In the genomic region with DNA sequence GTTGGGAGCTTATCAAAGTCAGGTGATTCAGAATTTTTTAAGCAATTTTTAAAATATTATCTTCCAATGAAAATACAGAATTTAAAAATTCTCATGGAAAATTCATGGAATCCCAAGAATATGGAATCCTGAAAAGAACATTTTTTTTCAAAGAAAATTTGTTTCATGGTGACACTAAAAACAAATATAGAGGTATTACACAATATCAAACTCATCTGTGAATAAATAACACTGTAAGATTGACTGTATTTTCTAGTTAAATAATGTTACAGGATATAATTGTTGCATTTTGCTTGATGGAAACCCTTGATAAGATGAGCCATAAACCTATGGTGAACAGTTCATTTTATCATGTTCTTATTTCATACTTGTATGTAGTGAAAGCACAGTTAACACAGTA, we compare ENCODE assay signal across 23 cellular contexts. TPM values are rescaled to one million over a fixed set of nuclear protein-coding genes. Genes with fewer than 3 reads are reported as not detected.
DNase-seq lines count a peak whose midpoint lies in the region; ATAC-seq, FAIRE-seq and TF ChIP-seq lines count a peak whose summit lies in the region.
"Had no signal": no experiment of that assay in that cellular context is flagged by ENCODE, and none has a peak within 500 bp of the region (broad histone marks: within the 10 kb centered on the region; RNA-seq: fewer than 3 reads in every experiment).

No MANE protein-coding gene starts in this region.

- peaks cover 0 to 2% of the 10 kb centered on the region in 2 experiments; a peak in 1 of 4 replicates for H3K79me1 ChIP-seq in IMR-90 (ENCODE audit: low read depth in 1 of 2, low read length in 2 of 2)

- no peaks in the 10 kb centered on the region for H3K9me1 ChIP-seq in IMR-90 (ENCODE audit: insufficient read depth, low read length)

- DNase-seq in HepG2 (ENCODE audit: low spot score): no peak
- DNase-seq in right lobe of liver: no peak
- no peak for DNase-seq in IMR-90
- DNase-seq in frontal cortex (ENCODE audit: low spot score in 2 of 2): no peak
- DNase-seq in DMS153 (lab: John Stamatoyannopoulos, UW): no peak
- DNase-seq in ecto neural progenitor cell (ENCODE audit: low spot score): no peak
- no peak for DNase-seq in kidney tubule cell (ENCODE audit: low spot score)
- DNase-seq: ACHN; AML-193; Caco-2; Calu3; CD4-positive, alpha-beta T cell; CD8-positive, alpha-beta T cell; DMS53; DMS79; DND-41; EL; GF-D8 had no signal

- no peaks in the 10 kb centered on the region for H3K9me3 ChIP-seq in HepG2 (ENCODE audit: low read length)
- no peaks in the 10 kb centered on the region for H3K9me3 ChIP-seq in right lobe of liver
- no peaks in the 10 kb centered on the region for H3K9me3 ChIP-seq in IMR-90 (ENCODE audit: control insufficient read depth, insufficient read depth, low read length)
- H3K9me3 ChIP-seq: BLaER1 treated with 17β-estradiol and CSF1 and Interleukin-3, amounts not matched to agents 10 nM and 100 nM; Caco-2 had no signal

- H4K20me1 ChIP-seq in HepG2 (ENCODE audit: insufficient read depth, low read length): no peaks in the 10 kb centered on the region
- no peaks in the 10 kb centered on the region for H4K20me1 ChIP-seq in IMR-90 (ENCODE audit: insufficient read depth, low read length)
- H4K20me1 ChIP-seq: BLaER1 treated with 17β-estradiol and CSF1 and Interleukin-3, amounts not matched to agents 10 nM and 100 nM had no signal

- no peak overlapping the region for H3K9ac ChIP-seq in HepG2 (ENCODE audit: insufficient read depth, low read depth, low read length)
- no peak overlapping the region for H3K9ac ChIP-seq in IMR-90 (ENCODE audit: low read depth, low read length)
- H3K9ac ChIP-seq: BLaER1 treated with 17β-estradiol and CSF1 and Interleukin-3, amounts not matched to agents 10 nM and 100 nM had no signal

- H3K36me3 ChIP-seq in HepG2 (replicated peaks in 1 of 2; ENCODE audit: control insufficient read depth in 1 of 2, insufficient read depth in 2 of 2, low read length in 2 of 2): peaks cover 0 to 1% of the 10 kb centered on the region in 2 experiments; a peak in 3 of 5 replicates
- no peaks in the 10 kb centered on the region for H3K36me3 ChIP-seq in right lobe of liver
- H3K36me3 ChIP-seq in IMR-90 (ENCODE audit: control insufficient read depth, insufficient read depth, low read length): peaks cover 5% of the 10 kb centered on the region

- H2BK20ac ChIP-seq in IMR-90 (ENCODE audit: low read depth, low read length): no peak overlapping the region

- no peaks in the 10 kb centered on the region for H3K27me3 ChIP-seq in HepG2 (ENCODE audit: control insufficient read depth in 1 of 2, insufficient read depth in 2 of 2, low read length in 2 of 2)
- H3K27me3 ChIP-seq in right lobe of liver: no peaks in the 10 kb centered on the region
- H3K27me3 ChIP-seq in IMR-90 (ENCODE audit: control insufficient read depth, insufficient read depth, low read length): no peaks in the 10 kb centered on the region
- H3K27me3 ChIP-seq: BLaER1 treated with 17β-estradiol and CSF1 and Interleukin-3, amounts not matched to agents 10 nM and 100 nM had no signal

- TF ChIP-seq EP300 in HepG2 (IDR thresholded peaks at IDR 0.05; ENCODE audit: low read depth in 2 of 2, low read length in 2 of 2) (no peak), HepG2 (CRISPR knock-in tag; IDR thresholded peaks at IDR 0.05; ENCODE audit: borderline replicate concordance) (no peak)

- CTCF ChIA-PET in HepG2 (lab: Yijun Ruan, JAX; ENCODE audit: low intra/inter-chr PET ratio, low total read pairs): no interaction called here
- CTCF ChIA-PET in IMR-90 (lab: Yijun Ruan, JAX): no interaction called here

- dilution Hi-C loops in IMR-90 (cut with HindIII; ENCODE audit: low sequenced_read_pairs, unreplicated experiment): no loop called here

- H4K91ac ChIP-seq in IMR-90 (ENCODE audit: insufficient read depth, low read depth, low read length): no peak overlapping the region

- no peak for ATAC-seq in HepG2
- no peak for ATAC-seq in right lobe of liver
- no peak for ATAC-seq in IMR-90 (ENCODE audit: low read depth)
- ATAC-seq: CD8-positive, alpha-beta T cell had no signal

- no peak for TF ChIP-seq POLR2A in HepG2 (IDR thresholded peaks at IDR 0.05; ENCODE audit: insufficient read depth in 1 of 2, low read depth in 2 of 2, low read length in 2 of 2)
- TF ChIP-seq POLR2A in right lobe of liver (IDR thresholded peaks at IDR 0.05): no peak
- TF ChIP-seq POLR2A in IMR-90 (IDR thresholded peaks at IDR 0.05; ENCODE audit: low read depth, low read length): no peak

- H2AK5ac ChIP-seq in IMR-90 (ENCODE audit: low read depth, low read length): no peak overlapping the region

- FAIRE-seq in HepG2 (lab: Jason Lieb, UNC) (no peak), frontal cortex (lab: Jason Lieb, UNC) (peak; percentile 51)
- FAIRE-seq: D721Med, GM19239 had no signal

- no peak overlapping the region for H2BK5ac ChIP-seq in IMR-90 (ENCODE audit: low read depth, low read length, poor library complexity, severe bottlenecking)

- no peak overlapping the region for H3K4me2 ChIP-seq in HepG2 (ENCODE audit: low read depth, low read length)
- no peak overlapping the region for H3K4me2 ChIP-seq in IMR-90 (ENCODE audit: low read depth, low read length)

- no peak overlapping the region for H3K4ac ChIP-seq in IMR-90 (ENCODE audit: low read depth, low read length)

- no peak overlapping the region for H2BK15ac ChIP-seq in IMR-90 (ENCODE audit: low read depth, low read length)

- no peaks in the 10 kb centered on the region for H3K4me1 ChIP-seq in HepG2 (ENCODE audit: insufficient read depth, low read length)
- H3K4me1 ChIP-seq in right lobe of liver: peaks cover 0 to 1% (median 0%) of the 10 kb centered on the region in 4 donors
- no peaks in the 10 kb centered on the region for H3K4me1 ChIP-seq in IMR-90 (ENCODE audit: control insufficient read depth, insufficient read depth, low read length)
- H3K4me1 ChIP-seq: Caco-2 had no signal

- H2BK120ac ChIP-seq in IMR-90 (ENCODE audit: low read depth, low read length): no peak overlapping the region

- H3K18ac ChIP-seq in IMR-90 (ENCODE audit: low read depth, low read length): no peak overlapping the region

- H3K79me2 ChIP-seq in HepG2 (ENCODE audit: insufficient read depth, low read length): no peaks in the 10 kb centered on the region

- no peak overlapping the region for H3K23ac ChIP-seq in IMR-90 (ENCODE audit: low read depth, low read length)

- TF ChIP-seq CTCF in HepG2 (CRISPR knock-in tag; IDR thresholded peaks at IDR 0.05) (no peak), right lobe of liver (IDR thresholded peaks at IDR 0.05) (no peak), IMR-90 (conservative IDR thresholded peaks at IDR 0.05; ENCODE audit: low read depth, low read length) (no peak)

- intact Hi-C loops in HepG2 (cut with micrococcal nuclease; ENCODE audit: unreplicated experiment) (no loop called here), right lobe of liver (cut with DNase I) (no loop called here), IMR-90 (cut with micrococcal nuclease) (no loop called here)

- H3K56ac ChIP-seq in IMR-90 (ENCODE audit: extremely low read depth, insufficient read depth, low read length): no peak overlapping the region

- H3K4me3 ChIP-seq in HepG2 (replicated peaks in 1 of 3; ENCODE audit: insufficient read depth in 1 of 3, low read depth in 2 of 3, low read length in 3 of 3) (no peak overlapping the region), right lobe of liver (no peak overlapping the region), IMR-90 (ENCODE audit: insufficient read depth, low read depth, low read length) (no peak overlapping the region)
- H3K4me3 ChIP-seq: BLaER1 treated with 17β-estradiol and CSF1 and Interleukin-3, amounts not matched to agents 10 nM and 100 nM had no signal

- no TSS peak for BruUV-seq in HepG2 (replicated peaks; lab: Mats Ljungman, UMichigan)
- BruUV-seq in IMR-90 (replicated peaks; lab: Mats Ljungman, UMichigan): no TSS peak

- no peak overlapping the region for H2AK9ac ChIP-seq in IMR-90 (replicated peaks; ENCODE audit: low read depth, low read length, poor library complexity)

- in situ Hi-C loops in HepG2 (cut with HindIII; ENCODE audit: extremely low pct_ligation_motif_present, low pct_unique_long_range_greater_than_20kb): no loop called here
- in situ Hi-C loops in IMR-90 (cut with MboI; ENCODE audit: low sequenced_read_pairs): no loop called here

- no peak overlapping the region for H3K14ac ChIP-seq in IMR-90 (replicated peaks; ENCODE audit: low read depth, low read length)

- TF ChIP-seq RAD21 in HepG2 (CRISPR knock-in tag; IDR thresholded peaks at IDR 0.05) (no peak), IMR-90 (IDR thresholded peaks at IDR 0.05; ENCODE audit: low read length) (no peak)

- H4K5ac ChIP-seq in IMR-90 (ENCODE audit: low read depth, low read length): no peak overlapping the region

- H2AFZ ChIP-seq in HepG2 (ENCODE audit: low read length) (no peak overlapping the region), IMR-90 (replicated peaks; ENCODE audit: low read length, poor library complexity) (no peak overlapping the region)

- H4K8ac ChIP-seq in IMR-90 (ENCODE audit: low read depth in 2 of 2, low read length in 2 of 2): no peak overlapping the region

- POLR2A ChIA-PET in HepG2 (lab: Yijun Ruan, JAX) (no interaction called here), IMR-90 (lab: Charles Lee; ENCODE audit: unreplicated experiment) (no interaction called here)

- H3K27ac ChIP-seq in HepG2 (ENCODE audit: extremely low read length, insufficient read depth, low read length) (no peak overlapping the region), right lobe of liver (no peak overlapping the region), IMR-90 (ENCODE audit: insufficient read depth, low read length) (no peak overlapping the region)
- H3K27ac ChIP-seq: 22Rv1; BLaER1 treated with 17β-estradiol and CSF1 and Interleukin-3, amounts not matched to agents 10 nM and 100 nM; C4-2B had no signal

RNA-seq across cellular contexts. Expression of a gene that starts 11.4 kb away (rescaled TPM):
- total RNA-seq in HepG2 (2016; rRNA removed; fragmentation: Illumina TruSeq; extraction: Trizol) (11.0 and 17.3 TPM in 2 replicates), right lobe of liver (1 to 10 TPM; 4.0 to 8.7 (median 5.7) TPM), IMR-90 (2012; rRNA removed) (5.6 and 10.0 TPM in 2 replicates), frontal cortex (49.3 TPM)
- 9.6 and 10.1 TPM in 2 replicates for total RNA-seq in HepG2 (2016; cell fraction: cytosol; rRNA removed; fragmentation: Illumina TruSeq; extraction: Trizol; ENCODE audit: low read depth)
- 10.8 and 14.2 TPM in 2 replicates for total RNA-seq in HepG2 (2016; cell fraction: insoluble cytoplasmic fraction; rRNA removed; fragmentation: Illumina TruSeq; extraction: Trizol)
- total RNA-seq in HepG2 (2016; cell fraction: membrane; rRNA removed; fragmentation: Illumina TruSeq; extraction: Trizol): 6.1 and 6.6 TPM in 2 replicates
- 7.1 and 11.9 TPM in 2 replicates for total RNA-seq in HepG2 (2016; cell fraction: nucleus; rRNA removed; fragmentation: Illumina TruSeq; extraction: Trizol)
- polyA plus RNA-seq in HepG2 (2011; rRNA removed) (4.4 and 7.3 TPM in 2 replicates), IMR-90 (2012; rRNA removed) (6.6 and 8.8 TPM in 2 replicates)
- polyA plus RNA-seq in HepG2 (2011; cell fraction: cytosol; rRNA removed): 1.4 and 2.2 TPM in 2 replicates
- polyA plus RNA-seq in HepG2 (2011; cell fraction: nucleus; rRNA removed): 3.0 and 4.4 TPM in 2 replicates
- polyA plus RNA-seq in HepG2 (2012): 5.3 and 5.4 TPM in 2 replicates
- 0.87 and 1.7 TPM in 2 replicates for polyA plus RNA-seq in HepG2 (2016; cell fraction: cytosol; fragmentation: Illumina TruSeq; extraction: Trizol; ENCODE audit: low read depth)
- 9.6 and 12.3 TPM in 2 replicates for polyA plus RNA-seq in HepG2 (2016; cell fraction: insoluble cytoplasmic fraction; fragmentation: Illumina TruSeq; extraction: Trizol; ENCODE audit: low read depth)
- 2.6 and 3.3 TPM in 2 replicates for polyA plus RNA-seq in HepG2 (2016; cell fraction: membrane; fragmentation: Illumina TruSeq; extraction: Trizol; ENCODE audit: low read depth)
- 20.4 and 22.6 TPM in 2 replicates for polyA plus RNA-seq in HepG2 (2016; cell fraction: nucleus; fragmentation: Illumina TruSeq; extraction: Trizol; ENCODE audit: insufficient read depth, low read depth)
- polyA minus RNA-seq in HepG2 (2011; rRNA and poly(A)+ RNA removed; ENCODE audit: low replicate concordance): 1.2 and 2.0 TPM in 2 replicates
- 1.1 and 2.1 TPM in 2 replicates for polyA minus RNA-seq in HepG2 (2011; cell fraction: cytosol; rRNA and poly(A)+ RNA removed)
- 4.6 and 6.2 TPM in 2 replicates for polyA minus RNA-seq in HepG2 (2011; cell fraction: nucleus; rRNA and poly(A)+ RNA removed)
- 0.90 and 1.5 TPM in 2 replicates for polyA plus RNA-seq in IMR-90 (2012; cell fraction: cytosol; rRNA removed)
- 1.4 and 15.6 TPM in 2 replicates for polyA plus RNA-seq in IMR-90 (2012; cell fraction: nucleus; rRNA removed; ENCODE audit: low replicate concordance)

RNA-seq across cellular contexts. Expression of a gene that starts 11.7 kb away (rescaled TPM):
- total RNA-seq in HepG2 (2016; rRNA removed; fragmentation: Illumina TruSeq; extraction: Trizol): 77.8 and 139 TPM in 2 replicates
- 6.9 and 8.3 TPM in 2 replicates for total RNA-seq in HepG2 (2016; cell fraction: cytosol; rRNA removed; fragmentation: Illumina TruSeq; extraction: Trizol; ENCODE audit: low read depth)
- total RNA-seq in HepG2 (2016; cell fraction: insoluble cytoplasmic fraction; rRNA removed; fragmentation: Illumina TruSeq; extraction: Trizol): 76.3 and 140 TPM in 2 replicates
- 25.2 and 26.5 TPM in 2 replicates for total RNA-seq in HepG2 (2016; cell fraction: membrane; rRNA removed; fragmentation: Illumina TruSeq; extraction: Trizol)
- total RNA-seq in HepG2 (2016; cell fraction: nucleus; rRNA removed; fragmentation: Illumina TruSeq; extraction: Trizol): 38.4 and 42.0 TPM in 2 replicates
- 19.9 and 26.0 TPM in 2 replicates for polyA plus RNA-seq in HepG2 (2011; rRNA removed)
- 9.9 and 15.6 TPM in 2 replicates for polyA plus RNA-seq in HepG2 (2011; cell fraction: cytosol; rRNA removed)
- 4.4 and 6.4 TPM in 2 replicates for polyA plus RNA-seq in HepG2 (2011; cell fraction: nucleus; rRNA removed)
- polyA plus RNA-seq in HepG2 (2012): 22.6 and 26.2 TPM in 2 replicates
- polyA plus RNA-seq in HepG2 (2016; cell fraction: cytosol; fragmentation: Illumina TruSeq; extraction: Trizol; ENCODE audit: low read depth): 4.5 and 4.9 TPM in 2 replicates
- polyA plus RNA-seq in HepG2 (2016; cell fraction: insoluble cytoplasmic fraction; fragmentation: Illumina TruSeq; extraction: Trizol; ENCODE audit: low read depth): 116 and 129 TPM in 2 replicates
- 13.7 and 15.0 TPM in 2 replicates for polyA plus RNA-seq in HepG2 (2016; cell fraction: membrane; fragmentation: Illumina TruSeq; extraction: Trizol; ENCODE audit: low read depth)
- 50.9 and 57.0 TPM in 2 replicates for polyA plus RNA-seq in HepG2 (2016; cell fraction: nucleus; fragmentation: Illumina TruSeq; extraction: Trizol; ENCODE audit: insufficient read depth, low read depth)
- 5.3 and 7.6 TPM in 2 replicates for polyA minus RNA-seq in HepG2 (2011; rRNA and poly(A)+ RNA removed; ENCODE audit: low replicate concordance)
- polyA minus RNA-seq in HepG2 (2011; cell fraction: cytosol; rRNA and poly(A)+ RNA removed): 9.8 and 11.5 TPM in 2 replicates
- polyA minus RNA-seq in HepG2 (2011; cell fraction: nucleus; rRNA and poly(A)+ RNA removed): 13.1 and 13.6 TPM in 2 replicates
- 10 to 100 TPM in 5 of 6 experiments, 1 to 10 TPM in 1; 9.6 to 19.6 (median 13.2) TPM for total RNA-seq in right lobe of liver
- 26.7 and 58.9 TPM in 2 replicates for total RNA-seq in IMR-90 (2012; rRNA removed)
- 21.1 and 27.4 TPM in 2 replicates for polyA plus RNA-seq in IMR-90 (2012; rRNA removed)
- polyA plus RNA-seq in IMR-90 (2012; cell fraction: cytosol; rRNA removed): 6.3 and 9.6 TPM in 2 replicates
- 4.5 and 21.2 TPM in 2 replicates for polyA plus RNA-seq in IMR-90 (2012; cell fraction: nucleus; rRNA removed; ENCODE audit: low replicate concordance)
- 72.6 TPM for total RNA-seq in frontal cortex
